Comparison of ENCODE assay signal across 1 cellular context in the genomic region with DNA sequence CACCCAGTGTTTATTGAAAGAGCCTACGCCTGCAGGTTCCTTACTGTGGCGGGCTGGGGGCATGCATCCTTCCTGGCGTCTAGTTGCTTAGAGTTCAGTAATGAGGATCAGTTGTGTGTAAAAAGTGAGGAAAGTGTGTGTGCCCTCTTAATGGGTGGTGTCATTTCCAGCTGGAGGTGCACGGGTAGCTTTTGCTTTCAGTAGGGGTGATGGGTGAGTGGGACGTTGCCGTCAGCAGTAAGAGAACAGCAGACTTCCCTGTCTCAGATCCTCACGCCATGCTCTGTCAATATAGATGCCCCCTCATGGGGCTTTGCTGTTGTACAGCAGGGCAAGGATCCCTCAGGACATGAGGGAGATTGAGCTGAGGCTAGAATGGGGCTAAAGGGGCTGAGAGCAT.
TF ChIP-seq lines count a peak whose summit lies in the region.

No MANE protein-coding gene starts in this region.

TF ChIP-seq in WTC11, 78 proteins besides CTCF, POLR2A, EP300 and RAD21 (continued from another document):
- TF ChIP-seq E2F1 (CRISPR knock-in tag; IDR thresholded peaks at IDR 0.05) (no peak), ARID4B (CRISPR knock-in tag; IDR thresholded peaks at IDR 0.05; ENCODE audit: borderline replicate concordance) (no peak)
TF ChIP-seq in WTC11: peak in this region for 0.
